ENCODE assay signal across 15 cellular contexts in genomic region chr13:44322928-44323327, GRCh38. TPM values are rescaled to one million over a fixed set of nuclear protein-coding genes. Genes with fewer than 3 reads are reported as not detected.
"Had no signal": no experiment of that assay in that cellular context is flagged by ENCODE, and none has a peak within 500 bp of the region (broad histone marks: within the 10 kb centered on the region; RNA-seq: fewer than 3 reads in every experiment).

No MANE protein-coding gene starts in this region.

- DNase-seq: activated CD4-positive, alpha-beta T cell treated with anti-CD3 and anti-CD28 coated beads, Interleukin-2, amount 10 ng/mL, durations not matched to agents 7 days and 5 days; activated CD8-positive, alpha-beta memory T cell treated with anti-CD3 and anti-CD28 coated beads for 24 hours; activated gamma-delta T cell treated with Interleukin-2 at 50 U/mL for 16 hours; activated naive CD8-positive, alpha-beta T cell treated with anti-CD3 and anti-CD28 coated beads for 36 hours; amygdala; body of pancreas; effector CD4-positive, alpha-beta T cell; foreskin melanocyte; immature natural killer cell; naive thymus-derived CD4-positive, alpha-beta T cell; pancreas; stimulated activated CD4-positive, alpha-beta T cell treated with anti-CD3 and anti-CD28 coated beads, Interleukin-2, amount 100 ng/mL, for 24 hours; tibial artery had no signal

- H3K9me3 ChIP-seq: body of pancreas, pancreas had no signal

- ATAC-seq: body of pancreas; naive thymus-derived CD4-positive, alpha-beta T cell; stimulated activated effector memory CD8-positive, alpha-beta T cell treated with anti-CD3 and anti-CD28 coated beads, Interleukin-12 subunit alpha, Interleukin-12 subunit beta, amount 100 ng/mL, for 72 hours had no signal

- H3K36me3 ChIP-seq: pancreas, tibial artery had no signal

- H3K4me3 ChIP-seq: body of pancreas, coronary artery, pancreas, tibial artery had no signal

- H3K27ac ChIP-seq: body of pancreas, coronary artery, pancreas, tibial artery had no signal

- H3K4me1 ChIP-seq: body of pancreas, pancreas had no signal

- H3K27me3 ChIP-seq: body of pancreas, pancreas, tibial artery had no signal

RNA-seq across cellular contexts. Expression of gene SERP2, which starts 50.7 kb away (rescaled TPM):
- total RNA-seq: activated CD4-positive, alpha-beta T cell treated with anti-CD3 and anti-CD28 coated beads, Interleukin-2, amount 10 ng/mL, durations not matched to agents 7 days and 5 days had no signal
